18 cellular contexts compared by ENCODE assay signal in genomic region chr5:95393279-95393678, GRCh38. TPM values are rescaled to one million over a fixed set of nuclear protein-coding genes. Genes with fewer than 3 reads are reported as not detected.
"Had no signal": no experiment of that assay in that cellular context is flagged by ENCODE, and none has a peak within 500 bp of the region (broad histone marks: within the 10 kb centered on the region; RNA-seq: fewer than 3 reads in every experiment).

No MANE protein-coding gene starts in this region.

- H3K27me3 ChIP-seq: sigmoid colon had no signal

- H3K36me3 ChIP-seq: sigmoid colon had no signal

- H3K27ac ChIP-seq: coronary artery, sigmoid colon had no signal

- H3K9me3 Mint-ChIP-seq: activated CD4-positive, alpha-beta T cell treated with anti-CD3 and anti-CD28 coated beads, Interleukin-2, amount 10 ng/mL, durations not matched to agents 24 days and 14 days; activated naive CD8-positive, alpha-beta T cell treated with anti-CD3 and anti-CD28 coated beads, Interleukin-2, amount 50 U/mL, for 24 hours; activated T-helper 1 cell treated with anti-CD3 and anti-CD28 coated beads, Interleukin-12 subunit alpha, Interleukin-12 subunit beta, Interleukin-2, Interleukin-4 antibody, amounts not matched to agents 30 ng/mL and 10 ng/mL and 1 ng/mL, durations not matched to agents 14 hours and 24 hours and 36 hours had no signal

- H3K4me3 ChIP-seq: coronary artery, sigmoid colon had no signal

- ATAC-seq: activated naive CD8-positive, alpha-beta T cell treated with anti-CD3 and anti-CD28 coated beads, Interleukin-2, amount 50 U/mL, for 24 hours; effector memory CD8-positive, alpha-beta T cell; left colon; T-helper 17 cell had no signal

- DNase-seq: activated B cell treated with CpG ODN at 0.5 μM for 24 hours; activated CD4-positive, alpha-beta T cell treated with anti-CD3 and anti-CD28 coated beads, Interleukin-2, amount 10 ng/mL, durations not matched to agents 24 days and 14 days; activated naive CD4-positive, alpha-beta T cell treated with Interleukin-2 at 50 U/mL for 16 hours; activated naive CD8-positive, alpha-beta T cell treated with anti-CD3 and anti-CD28 coated beads, Interleukin-2, amount 50 U/mL, for 24 hours; central memory CD4-positive, alpha-beta T cell; effector memory CD8-positive, alpha-beta T cell; hypothalamus; left colon; nephron progenitor cell; sigmoid colon; stimulated activated CD4-positive, alpha-beta T cell treated with anti-CD3 and anti-CD28 coated beads, Interleukin-12 subunit alpha, Interleukin-12 subunit beta, amount 100 ng/mL, for 4 hours; stimulated activated naive CD4-positive, alpha-beta T cell; substantia nigra; T-helper 17 cell had no signal

- H3K4me1 ChIP-seq: sigmoid colon had no signal

- H3K4me1 Mint-ChIP-seq: activated B cell treated with CpG ODN at 0.5 μM for 24 hours; activated CD4-positive, alpha-beta T cell treated with anti-CD3 and anti-CD28 coated beads, Interleukin-2, amount 10 ng/mL, durations not matched to agents 24 days and 14 days; memory B cell; T-helper 17 cell had no signal

- H3K9me3 ChIP-seq: sigmoid colon had no signal

- H3K27ac Mint-ChIP-seq: activated B cell treated with CpG ODN at 0.5 μM for 24 hours; activated CD4-positive, alpha-beta T cell treated with anti-CD3 and anti-CD28 coated beads, Interleukin-2, amount 10 ng/mL, durations not matched to agents 24 days and 14 days; activated naive CD8-positive, alpha-beta T cell treated with anti-CD3 and anti-CD28 coated beads, Interleukin-2, amount 50 U/mL, for 24 hours; activated T-helper 1 cell treated with anti-CD3 and anti-CD28 coated beads, Interleukin-12 subunit alpha, Interleukin-12 subunit beta, Interleukin-2, Interleukin-4 antibody, amounts not matched to agents 30 ng/mL and 10 ng/mL and 1 ng/mL, durations not matched to agents 14 hours and 24 hours and 36 hours; effector memory CD8-positive, alpha-beta T cell; memory B cell; T-helper 17 cell had no signal

- H3K4me3 Mint-ChIP-seq: activated B cell treated with CpG ODN at 0.5 μM for 24 hours; activated CD4-positive, alpha-beta T cell treated with anti-CD3 and anti-CD28 coated beads, Interleukin-2, amount 10 ng/mL, durations not matched to agents 24 days and 14 days; activated naive CD8-positive, alpha-beta T cell treated with anti-CD3 and anti-CD28 coated beads, Interleukin-2, amount 50 U/mL, for 24 hours; activated T-helper 1 cell treated with anti-CD3 and anti-CD28 coated beads, Interleukin-12 subunit alpha, Interleukin-12 subunit beta, Interleukin-2, Interleukin-4 antibody, amounts not matched to agents 30 ng/mL and 10 ng/mL and 1 ng/mL, durations not matched to agents 14 hours and 24 hours and 36 hours; effector memory CD8-positive, alpha-beta T cell; memory B cell; nephron progenitor cell; T-helper 17 cell had no signal

- H3K36me3 Mint-ChIP-seq: memory B cell had no signal

RNA-seq across cellular contexts. Expression of gene FAM81B, which starts 2.1 kb away (rescaled TPM):
- total RNA-seq: activated B cell treated with CpG ODN at 0.5 μM for 24 hours; activated CD4-positive, alpha-beta T cell treated with anti-CD3 and anti-CD28 coated beads, Interleukin-2, amount 10 ng/mL, durations not matched to agents 24 days and 14 days; activated T-helper 1 cell treated with anti-CD3 and anti-CD28 coated beads, Interleukin-12 subunit alpha, Interleukin-12 subunit beta, Interleukin-2, Interleukin-4 antibody, amounts not matched to agents 30 ng/mL and 10 ng/mL and 1 ng/mL, durations not matched to agents 14 hours and 24 hours and 36 hours; left colon; osteoblast; sigmoid colon had no signal
- polyA plus RNA-seq: sigmoid colon had no signal
